ENCODE assay signal across 1 cellular context in the genomic region with DNA sequence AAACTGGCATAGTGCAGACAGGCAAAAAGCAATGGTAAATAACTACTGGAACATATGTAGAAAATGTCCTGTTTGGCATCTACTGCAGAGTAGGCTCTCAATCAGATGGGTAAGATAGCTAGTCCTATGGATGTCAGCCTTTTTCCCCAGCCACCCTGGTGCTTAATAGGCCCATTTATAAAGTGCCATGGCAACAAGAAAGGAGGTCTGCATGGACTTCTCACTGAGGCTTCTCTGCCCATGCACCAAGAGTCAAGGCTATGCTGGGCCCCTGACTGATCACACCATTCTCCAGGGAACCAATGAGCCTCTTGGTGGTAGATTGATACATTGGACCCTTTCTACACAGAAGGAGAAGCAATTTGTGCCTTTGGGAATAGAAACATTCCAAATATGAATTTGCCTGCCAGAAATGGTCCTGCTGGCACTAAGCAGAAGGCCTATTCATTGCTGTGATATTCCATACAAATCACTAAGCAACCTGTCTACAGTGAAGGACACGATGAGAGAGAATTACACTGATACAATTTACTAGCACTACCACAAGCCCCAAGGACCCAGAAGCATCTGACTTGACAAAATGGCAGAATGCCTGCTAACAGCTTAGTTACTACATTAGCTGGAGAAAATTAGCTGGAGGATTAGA.
TF ChIP-seq lines count a peak whose summit lies in the region.

No MANE protein-coding gene starts in this region.

TF ChIP-seq in GM23338, 12 proteins besides CTCF, POLR2A, EP300 and RAD21 (continued from another document):
- TF ChIP-seq, protein P1, sequence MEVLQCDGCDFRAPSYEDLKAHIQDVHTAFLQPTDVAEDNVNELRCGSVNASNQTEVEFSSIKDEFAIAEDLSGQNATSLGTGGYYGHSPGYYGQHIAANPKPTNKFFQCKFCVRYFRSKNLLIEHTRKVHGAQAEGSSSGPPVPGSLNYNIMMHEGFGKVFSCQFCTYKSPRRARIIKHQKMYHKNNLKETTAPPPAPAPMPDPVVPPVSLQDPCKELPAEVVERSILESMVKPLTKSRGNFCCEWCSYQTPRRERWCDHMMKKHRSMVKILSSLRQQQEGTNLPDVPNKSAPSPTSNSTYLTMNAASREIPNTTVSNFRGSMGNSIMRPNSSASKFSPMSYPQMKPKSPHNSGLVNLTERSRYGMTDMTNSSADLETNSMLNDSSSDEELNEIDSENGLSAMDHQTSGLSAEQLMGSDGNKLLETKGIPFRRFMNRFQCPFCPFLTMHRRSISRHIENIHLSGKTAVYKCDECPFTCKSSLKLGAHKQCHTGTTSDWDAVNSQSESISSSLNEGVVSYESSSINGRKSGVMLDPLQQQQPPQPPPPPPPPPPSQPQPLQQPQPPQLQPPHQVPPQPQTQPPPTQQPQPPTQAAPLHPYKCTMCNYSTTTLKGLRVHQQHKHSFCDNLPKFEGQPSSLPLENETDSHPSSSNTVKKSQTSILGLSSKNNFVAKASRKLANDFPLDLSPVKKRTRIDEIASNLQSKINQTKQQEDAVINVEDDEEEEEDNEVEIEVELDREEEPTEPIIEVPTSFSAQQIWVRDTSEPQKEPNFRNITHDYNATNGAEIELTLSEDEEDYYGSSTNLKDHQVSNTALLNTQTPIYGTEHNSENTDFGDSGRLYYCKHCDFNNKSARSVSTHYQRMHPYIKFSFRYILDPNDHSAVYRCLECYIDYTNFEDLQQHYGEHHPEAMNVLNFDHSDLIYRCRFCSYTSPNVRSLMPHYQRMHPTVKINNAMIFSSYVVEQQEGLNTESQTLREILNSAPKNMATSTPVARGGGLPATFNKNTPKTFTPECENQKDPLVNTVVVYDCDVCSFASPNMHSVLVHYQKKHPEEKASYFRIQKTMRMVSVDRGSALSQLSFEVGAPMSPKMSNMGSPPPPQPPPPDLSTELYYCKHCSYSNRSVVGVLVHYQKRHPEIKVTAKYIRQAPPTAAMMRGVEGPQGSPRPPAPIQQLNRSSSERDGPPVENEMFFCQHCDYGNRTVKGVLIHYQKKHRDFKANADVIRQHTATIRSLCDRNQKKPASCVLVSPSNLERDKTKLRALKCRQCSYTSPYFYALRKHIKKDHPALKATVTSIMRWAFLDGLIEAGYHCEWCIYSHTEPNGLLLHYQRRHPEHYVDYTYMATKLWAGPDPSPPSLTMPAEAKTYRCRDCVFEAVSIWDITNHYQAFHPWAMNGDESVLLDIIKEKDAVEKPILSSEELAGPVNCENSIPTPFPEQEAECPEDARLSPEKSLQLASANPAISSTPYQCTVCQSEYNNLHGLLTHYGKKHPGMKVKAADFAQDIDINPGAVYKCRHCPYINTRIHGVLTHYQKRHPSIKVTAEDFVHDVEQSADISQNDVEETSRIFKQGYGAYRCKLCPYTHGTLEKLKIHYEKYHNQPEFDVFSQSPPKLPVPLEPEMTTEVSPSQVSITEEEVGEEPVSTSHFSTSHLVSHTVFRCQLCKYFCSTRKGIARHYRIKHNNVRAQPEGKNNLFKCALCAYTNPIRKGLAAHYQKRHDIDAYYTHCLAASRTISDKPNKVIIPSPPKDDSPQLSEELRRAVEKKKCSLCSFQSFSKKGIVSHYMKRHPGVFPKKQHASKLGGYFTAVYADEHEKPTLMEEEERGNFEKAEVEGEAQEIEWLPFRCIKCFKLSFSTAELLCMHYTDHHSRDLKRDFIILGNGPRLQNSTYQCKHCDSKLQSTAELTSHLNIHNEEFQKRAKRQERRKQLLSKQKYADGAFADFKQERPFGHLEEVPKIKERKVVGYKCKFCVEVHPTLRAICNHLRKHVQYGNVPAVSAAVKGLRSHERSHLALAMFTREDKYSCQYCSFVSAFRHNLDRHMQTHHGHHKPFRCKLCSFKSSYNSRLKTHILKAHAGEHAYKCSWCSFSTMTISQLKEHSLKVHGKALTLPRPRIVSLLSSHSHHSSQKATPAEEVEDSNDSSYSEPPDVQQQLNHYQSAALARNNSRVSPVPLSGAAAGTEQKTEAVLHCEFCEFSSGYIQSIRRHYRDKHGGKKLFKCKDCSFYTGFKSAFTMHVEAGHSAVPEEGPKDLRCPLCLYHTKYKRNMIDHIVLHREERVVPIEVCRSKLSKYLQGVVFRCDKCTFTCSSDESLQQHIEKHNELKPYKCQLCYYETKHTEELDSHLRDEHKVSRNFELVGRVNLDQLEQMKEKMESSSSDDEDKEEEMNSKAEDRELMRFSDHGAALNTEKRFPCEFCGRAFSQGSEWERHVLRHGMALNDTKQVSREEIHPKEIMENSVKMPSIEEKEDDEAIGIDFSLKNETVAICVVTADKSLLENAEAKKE (CRISPR knock-in tag; IDR thresholded peaks at IDR 0.05): no peak
- TF ChIP-seq POLR2AphosphoS5 (IDR thresholded peaks at IDR 0.05; ENCODE audit: low read depth) (peak; percentile 2; the same call in 1 of the 2 replicates), CREB1 (CRISPR knock-in tag; IDR thresholded peaks at IDR 0.05; ENCODE audit: low read depth) (no peak), NANOG (IDR thresholded peaks at IDR 0.05; ENCODE audit: borderline replicate concordance) (no peak)
